8 cellular contexts compared by ENCODE assay signal in the genomic region with DNA sequence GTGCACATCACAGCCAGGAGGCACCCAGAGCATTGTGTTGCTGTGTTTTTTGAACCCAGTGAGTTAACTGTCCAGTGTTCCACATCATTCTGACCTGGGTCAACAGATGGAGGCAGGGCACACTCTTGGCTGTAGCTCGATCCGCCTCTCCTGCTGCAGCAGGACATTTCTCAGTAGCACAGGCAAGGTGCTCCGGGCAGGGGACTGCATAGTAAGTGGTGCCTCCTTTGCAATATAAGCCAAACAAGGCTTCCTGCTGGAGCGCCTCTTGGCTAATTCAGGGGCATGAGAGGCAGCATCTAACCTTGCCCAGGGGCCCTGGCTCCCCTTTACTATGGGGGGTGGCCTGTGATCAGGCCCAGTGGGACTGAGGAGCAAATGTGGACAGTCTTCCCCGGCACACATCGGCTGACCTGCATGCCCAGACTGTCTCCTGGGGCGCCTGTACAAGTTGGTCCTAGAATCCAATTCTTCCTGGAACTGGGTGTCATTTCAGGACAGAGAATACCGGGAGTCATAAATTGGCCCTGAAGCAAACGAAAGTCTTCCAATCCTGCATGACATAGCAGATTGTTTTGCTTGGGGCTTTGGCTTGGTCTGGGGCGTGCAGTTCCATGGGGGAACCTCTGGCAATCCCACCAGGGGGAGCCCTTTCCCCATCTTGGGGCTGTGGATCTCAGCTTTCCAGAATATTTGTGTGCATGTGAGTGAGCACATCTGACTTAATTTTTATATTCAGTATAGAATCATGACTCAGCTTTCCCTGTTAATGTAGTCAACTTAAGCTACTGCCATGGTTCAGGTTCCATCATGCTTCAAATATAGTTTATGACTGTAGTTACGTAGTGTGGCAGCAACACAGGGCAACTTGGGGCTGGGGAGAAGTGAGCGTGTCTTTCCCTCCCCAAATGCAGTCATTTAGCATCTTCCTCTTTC. TPM values are rescaled to one million over a fixed set of nuclear protein-coding genes. Genes with fewer than 3 reads are reported as not detected.
DNase-seq lines count a peak whose midpoint lies in the region; ATAC-seq and TF ChIP-seq lines count a peak whose summit lies in the region.

No MANE protein-coding gene starts in this region.

- peak; percentile 84 for ATAC-seq in mucosa of descending colon
- ATAC-seq in GM18868 (IDR thresholded peaks at IDR 0.05; ENCODE audit: unreplicated experiment): no peak

- no peak overlapping the region for H2AFZ ChIP-seq in OCI-LY7 (ENCODE audit: low read length)

- H3K4me3 ChIP-seq in OCI-LY7 (ENCODE audit: low read depth, low read length, poor library complexity, severe bottlenecking) (no peak overlapping the region), mucosa of descending colon (no peak overlapping the region)

- DNase-seq in C1 segment of cervical spinal cord (lab: John Stamatoyannopoulos, UW): peak; percentile 39 to 87 (median 77)
- peak; percentile 89 for DNase-seq in HPDE6-E6E7 (ENCODE audit: extremely low spot score)
- peak; percentile 77 for DNase-seq in OCI-LY7 (ENCODE audit: low spot score)
- DNase-seq in activated T-cell treated with anti-CD3 and anti-CD28 coated beads for 24 hours (ENCODE audit: low read depth): peak; percentile 80
- peak; percentile 71 for DNase-seq in epithelial cell of prostate (ENCODE audit: low read depth, low spot score)
- peak; percentile 85 to 95 (median 92) for DNase-seq in mucosa of descending colon
- peak; percentile 60 to 70 for DNase-seq in stimulated activated CD8-positive, alpha-beta memory T cell treated with anti-CD3 and anti-CD28 coated beads, Interleukin-15, amount 100 ng/mL, for 4 hours (ENCODE audit: low read depth in 2 of 2)

- H3K36me3 ChIP-seq in OCI-LY7 (ENCODE audit: insufficient read depth, low read length): no peaks in the 10 kb centered on the region
- no peaks in the 10 kb centered on the region for H3K36me3 ChIP-seq in mucosa of descending colon (ENCODE audit: low read depth)

- POLR2A ChIA-PET in OCI-LY7 (lab: Charles Lee): interaction anchor here (0.7 to 2.2 kb wide), 2 partner anchors 54 to 55 kb away, joined by 5 to 8 read pairs; no protein-coding TSS in a partner anchor

- BruUV-seq in OCI-LY7 (replicated peaks; lab: Mats Ljungman, UMichigan): no TSS peak

- H3K9me3 ChIP-seq in OCI-LY7 (ENCODE audit: low read length) (no peaks in the 10 kb centered on the region), mucosa of descending colon (no peaks in the 10 kb centered on the region)

- no peaks in the 10 kb centered on the region for H4K20me1 ChIP-seq in OCI-LY7 (ENCODE audit: insufficient read depth, low read length)

- peaks cover 11% of the 10 kb centered on the region for H3K4me1 ChIP-seq in OCI-LY7 (ENCODE audit: insufficient read depth, low read length, poor library complexity, severe bottlenecking)
- peaks cover 24% of the 10 kb centered on the region for H3K4me1 ChIP-seq in mucosa of descending colon (ENCODE audit: low read depth)

- no peaks in the 10 kb centered on the region for H3K79me2 ChIP-seq in OCI-LY7 (ENCODE audit: insufficient read depth, low read depth, low read length)

- CTCF ChIA-PET in OCI-LY7 (lab: Charles Lee; ENCODE audit: unreplicated experiment): interaction anchor here (1.1 kb wide), 1 partner anchor 242 kb away, joined by 3 read pairs; no protein-coding TSS in a partner anchor

- no peaks in the 10 kb centered on the region for H3K9me2 ChIP-seq in OCI-LY7 (ENCODE audit: insufficient read depth, low read length)

- no peak overlapping the region for H3K4me2 ChIP-seq in OCI-LY7 (ENCODE audit: low read length)

- TF ChIP-seq CTCF in OCI-LY7 (conservative IDR thresholded peaks at IDR 0.05; ENCODE audit: low read length) (peak; percentile 96), mucosa of descending colon (IDR thresholded peaks at IDR 0.05) (peak; percentile 86)

- intact Hi-C loops in OCI-LY7 (cut with micrococcal nuclease; ENCODE audit: unreplicated experiment) (loop anchor here (1.0 to 2.0 kb wide), 3 partner anchors 49 to 259 kb away; a partner anchor contains a TSS), mucosa of descending colon (cut with DNase I, micrococcal nuclease) (loop anchor here (5.0 to 10.0 kb wide), 3 partner anchors 49 to 247 kb away; a partner anchor contains a TSS)

- H3K27ac ChIP-seq in OCI-LY7 (ENCODE audit: low read depth, low read length, poor library complexity, severe bottlenecking): no peak overlapping the region
- peak overlapping the region; percentile 83 for H3K27ac ChIP-seq in epithelial cell of prostate

RNA-seq across cellular contexts. Expression of a gene that starts 56.0 kb away (rescaled TPM):
- 14.0 and 15.4 TPM in 2 replicates for total RNA-seq in OCI-LY7 (2014; rRNA removed; shearing (Covaris generic))
- total RNA-seq in OCI-LY7 (2022) (24.6 and 30.3 TPM in 2 replicates), mucosa of descending colon (100 to 1,000 TPM; 145 to 336 (median 271) TPM)

Comparison
In these comparisons a context has a peak if more than half of its experiments do, and no peak if none do; other contexts are left out.
1. RNA of a gene that starts 56.0 kb away (total RNA-seq): 145 to 336 TPM in mucosa of descending colon; 14.0 to 30.3 TPM in OCI-LY7; every median in the first group is over 4 times any median in the second.
2. Peak in every context shown above with its lines, with median percentiles within 50 percentile points of each other: DNase-seq.